ENCODE assay signal across 15 cellular contexts in the genomic region with DNA sequence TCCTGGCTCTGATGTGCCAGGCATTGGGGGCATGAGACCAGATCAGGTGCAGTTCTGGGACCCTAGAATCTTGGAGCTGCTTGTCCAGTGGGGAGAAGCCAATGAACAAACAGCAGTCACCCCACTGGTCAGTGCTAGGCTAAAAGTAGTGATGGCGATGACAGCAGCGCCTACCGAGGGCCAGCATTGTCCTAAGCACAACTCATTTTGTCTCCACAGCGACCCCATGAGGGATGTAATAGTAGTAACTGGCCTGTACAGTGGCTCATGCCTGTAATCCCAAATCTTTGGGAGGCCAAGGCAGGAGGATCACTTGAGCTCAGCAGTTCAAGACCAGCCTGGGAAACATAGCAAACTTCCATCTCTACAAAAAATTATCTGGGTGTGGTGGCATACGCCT. TPM values are rescaled to one million over a fixed set of nuclear protein-coding genes. Genes with fewer than 3 reads are reported as not detected.
A peak's percentile ranks its signal among the peaks of the same experiment; 100 is the strongest.
DNase-seq lines count a peak whose midpoint lies in the region; ATAC-seq and TF ChIP-seq lines count a peak whose summit lies in the region.
"Had no signal": no experiment of that assay in that cellular context is flagged by ENCODE, and none has a peak within 500 bp of the region (broad histone marks: within the 10 kb centered on the region; RNA-seq: fewer than 3 reads in every experiment).

No MANE protein-coding gene starts in this region.

- H2AFZ ChIP-seq in osteoblast (ENCODE audit: low read length): no peak overlapping the region

- peak overlapping the region in 2 of 10 donors; percentile 33 to 43 for H3K27ac Mint-ChIP-seq in naive thymus-derived CD8-positive, alpha-beta T cell
- H3K27ac Mint-ChIP-seq: activated naive CD4-positive, alpha-beta T cell treated with anti-CD3 and anti-CD28 coated beads, Interleukin-2, amount 50 U/mL, for 24 hours had no signal

- DNase-seq in LHCN-M2 (ENCODE audit: low read depth): peak; percentile 10
- peak; percentile 28 for DNase-seq in choroid plexus epithelial cell (ENCODE audit: low read depth)
- peak; percentile 80 for DNase-seq in osteoblast (ENCODE audit: insufficient read length, low spot score, missing footprints)
- no peak for DNase-seq in NCI-H2107 (lab: John Stamatoyannopoulos, UW)
- no peak for DNase-seq in stimulated activated CD4-positive, alpha-beta T cell treated with anti-CD3 and anti-CD28 coated beads, Interleukin-12 subunit alpha, Interleukin-12 subunit beta, amount 100 ng/mL, for 4 hours
- DNase-seq in naive thymus-derived CD8-positive, alpha-beta T cell: no peak
- DNase-seq: Calu3, left colon, NCI-H524 treated with DMSO at 0.1 percent for 48 hours, tibial artery had no signal

- ATAC-seq in naive thymus-derived CD8-positive, alpha-beta T cell: no peak
- ATAC-seq: left colon had no signal

- peaks cover 46% of the 10 kb centered on the region for H3K36me3 ChIP-seq in osteoblast (ENCODE audit: insufficient read depth, low read length)

- peaks cover 60% of the 10 kb centered on the region for H4K20me1 ChIP-seq in osteoblast (ENCODE audit: insufficient read depth, low read length)

- peaks cover 39 to 79% (median 59%) of the 10 kb centered on the region in 4 donors for H3K4me1 Mint-ChIP-seq in naive thymus-derived CD8-positive, alpha-beta T cell

- H3K4me2 ChIP-seq in osteoblast (ENCODE audit: insufficient read depth, low read length): no peak overlapping the region
- H3K4me2 ChIP-seq: smooth muscle cell had no signal

- H3K79me2 ChIP-seq in osteoblast (ENCODE audit: insufficient read depth, low read length): peaks cover 89% of the 10 kb centered on the region

- no peak overlapping the region for H3K27ac ChIP-seq in osteoblast (ENCODE audit: low read depth, low read length)
- H3K27ac ChIP-seq: coronary artery, tibial artery had no signal

- peak overlapping the region in 1 of 10 donors; percentile 81 for H3K4me3 Mint-ChIP-seq in naive thymus-derived CD8-positive, alpha-beta T cell
- H3K4me3 Mint-ChIP-seq: activated naive CD4-positive, alpha-beta T cell treated with anti-CD3 and anti-CD28 coated beads, Interleukin-2, amount 50 U/mL, for 24 hours had no signal

- TF ChIP-seq CTCF in GM12872 (IDR thresholded peaks at IDR 0.05; ENCODE audit: insufficient read depth, low read depth, low read length) (0 out of 3 replicates have a peak, but pooled peaks have one; percentile 8), choroid plexus epithelial cell (conservative IDR thresholded peaks at IDR 0.05; ENCODE audit: low read depth, low read length) (peak; percentile 42), osteoblast (IDR thresholded peaks at IDR 0.05; ENCODE audit: extremely low read depth, low read depth, low read length) (peak; percentile 33)

- H3K4me3 ChIP-seq in choroid plexus epithelial cell (ENCODE audit: low read depth, low read length) (no peak overlapping the region), osteoblast (ENCODE audit: insufficient read depth, low read length) (no peak overlapping the region)
- H3K4me3 ChIP-seq: coronary artery, smooth muscle cell, tibial artery had no signal

- peaks cover 0 to 2% (median 0%) of the 10 kb centered on the region in 9 donors for H3K9me3 Mint-ChIP-seq in naive thymus-derived CD8-positive, alpha-beta T cell
- H3K9me3 Mint-ChIP-seq: activated naive CD4-positive, alpha-beta T cell treated with anti-CD3 and anti-CD28 coated beads, Interleukin-2, amount 50 U/mL, for 24 hours had no signal

- POLR2A ChIA-PET in naive thymus-derived CD8-positive, alpha-beta T cell (lab: Charles Lee): interaction anchor here (0.6 kb wide), 1 partner anchor 107 kb away, joined by 4 read pairs; no protein-coding TSS in a partner anchor

- H3K4me1 ChIP-seq in osteoblast (ENCODE audit: insufficient read depth, low read length): peaks cover 17% of the 10 kb centered on the region

- H3K27me3 Mint-ChIP-seq in naive thymus-derived CD8-positive, alpha-beta T cell: no peaks in the 10 kb centered on the region
- H3K27me3 Mint-ChIP-seq: activated naive CD4-positive, alpha-beta T cell treated with anti-CD3 and anti-CD28 coated beads, Interleukin-2, amount 50 U/mL, for 24 hours had no signal

- no peaks in the 10 kb centered on the region for H3K27me3 ChIP-seq in osteoblast (ENCODE audit: insufficient read depth, low read length)
- H3K27me3 ChIP-seq: tibial artery had no signal

- peaks cover 0 to 72% (median 20%) of the 10 kb centered on the region in 3 donors for H3K36me3 Mint-ChIP-seq in naive thymus-derived CD8-positive, alpha-beta T cell

- no peaks in the 10 kb centered on the region for H3K9me3 ChIP-seq in osteoblast (ENCODE audit: low read depth, low read length)
- H3K9me3 ChIP-seq: tibial artery had no signal

RNA-seq across cellular contexts. Expression of gene SMCR8, which starts 6.2 kb away (rescaled TPM):
- total RNA-seq in LHCN-M2 (2014; rRNA removed): 9.0 and 11.3 TPM in 2 replicates
- 6.7 TPM for polyA plus RNA-seq in LHCN-M2 (2012)
- 22.1 TPM in 2 replicates for total RNA-seq in osteoblast
- 10 to 100 TPM; 49.4 to 51.7 TPM for total RNA-seq in naive thymus-derived CD8-positive, alpha-beta T cell
- 1 to 10 TPM; 3.0 to 6.0 (median 5.3) TPM for polyA plus RNA-seq in naive thymus-derived CD8-positive, alpha-beta T cell

RNA-seq across cellular contexts. Expression of gene TOP3A, which starts 6.5 kb away (rescaled TPM):
- 46.4 and 58.7 TPM in 2 replicates for total RNA-seq in LHCN-M2 (2014; rRNA removed)
- polyA plus RNA-seq in LHCN-M2 (2012): 14.1 TPM
- 36.2 and 39.5 TPM in 2 replicates for total RNA-seq in osteoblast
- 10 to 100 TPM; 47.7 to 49.7 TPM for total RNA-seq in naive thymus-derived CD8-positive, alpha-beta T cell
- polyA plus RNA-seq in naive thymus-derived CD8-positive, alpha-beta T cell: 10 to 100 TPM in 2 of 3 donors, 1 to 10 TPM in 1; 9.0 to 24.9 (median 13.5) TPM

RNA-seq across cellular contexts. Expression of gene SHMT1, which starts 42.0 kb away (rescaled TPM):
- total RNA-seq in LHCN-M2 (2014; rRNA removed): 20.0 and 22.2 TPM in 2 replicates
- polyA plus RNA-seq in LHCN-M2 (2012): 11.7 TPM
- 19.5 and 26.5 TPM in 2 replicates for total RNA-seq in osteoblast
- 10 to 100 TPM; 17.1 to 20.1 TPM for total RNA-seq in naive thymus-derived CD8-positive, alpha-beta T cell
- polyA plus RNA-seq in naive thymus-derived CD8-positive, alpha-beta T cell: 10 to 100 TPM; 20.5 to 35.8 (median 35.7) TPM

RNA-seq across cellular contexts. Expression of gene EVPLL, which starts 56.3 kb away (rescaled TPM):
- total RNA-seq in LHCN-M2 (2014; rRNA removed) (not detected in 2 replicates), osteoblast (not detected in 2 replicates)
- not detected for polyA plus RNA-seq in LHCN-M2 (2012)
- not detected for total RNA-seq in naive thymus-derived CD8-positive, alpha-beta T cell
- under 1 TPM in 1 of 3 donors, not detected in 2; 0.08 TPM for polyA plus RNA-seq in naive thymus-derived CD8-positive, alpha-beta T cell
- total RNA-seq: smooth muscle cell had no signal
- polyA plus RNA-seq: neural cell, smooth muscle cell had no signal

Comparison
In these comparisons a context has a peak if more than half of its experiments do, and no peak if none do; other contexts are left out.
1. DNase-seq: peak in LHCN-M2 (single experiment), choroid plexus epithelial cell (single experiment) and osteoblast (single experiment); none in NCI-H2107 (single experiment), stimulated activated CD4-positive, alpha-beta T cell treated with anti-CD3 and anti-CD28 coated beads, Interleukin-12 subunit alpha, Interleukin-12 subunit beta, amount 100 ng/mL, for 4 hours (single experiment) and naive thymus-derived CD8-positive, alpha-beta T cell (0 of 10).
2. Peak in every context shown above with its lines, with median percentiles within 50 percentile points of each other: CTCF ChIP-seq.